ENCODE assay signal across 7 cellular contexts in the genomic region with DNA sequence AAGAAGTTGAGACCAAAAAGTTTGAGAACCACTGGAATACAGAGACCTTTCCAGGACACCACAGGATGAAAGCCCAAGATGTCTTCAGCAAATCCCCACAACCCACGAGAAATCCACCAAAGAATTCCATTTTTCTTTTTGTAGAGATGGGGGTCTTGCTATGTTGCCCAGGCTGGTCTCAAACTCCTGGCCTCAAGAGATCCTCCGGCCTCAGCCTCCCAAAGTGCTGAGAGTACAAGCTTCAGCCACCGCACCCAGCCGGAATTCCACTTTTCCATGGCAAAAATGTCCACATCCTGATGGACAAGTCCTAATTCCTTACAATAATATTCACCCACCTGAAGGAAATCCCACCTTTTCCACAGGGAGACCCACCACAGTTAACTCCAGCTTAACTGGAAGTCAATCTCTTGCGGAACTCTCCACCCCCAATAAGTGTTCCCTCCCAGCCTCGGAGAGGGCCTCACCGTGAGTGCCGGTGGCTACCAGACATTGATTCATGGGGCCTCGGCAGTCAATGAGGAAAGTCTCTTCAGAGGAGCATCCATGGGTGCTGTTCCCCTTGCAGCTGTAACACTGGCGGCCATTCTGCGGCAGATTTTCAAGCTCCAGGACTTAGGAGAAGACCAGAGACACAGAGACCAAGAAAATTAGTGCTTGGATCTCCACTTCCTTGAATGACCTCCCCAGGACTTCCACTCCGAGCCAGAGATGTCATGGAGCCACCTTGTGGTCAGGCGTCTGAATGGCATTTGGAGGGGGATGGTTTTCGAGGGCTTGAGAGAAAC.
A peak's percentile ranks its signal among the peaks of the same experiment; 100 is the strongest.
DNase-seq lines count a peak whose midpoint lies in the region; ATAC-seq, FAIRE-seq and TF ChIP-seq lines count a peak whose summit lies in the region.

No MANE protein-coding gene starts in this region.

- DNase-seq in Kasumi-1 (lab: John Stamatoyannopoulos, UW) (peak; percentile 63 to 76), SKM-1 (lab: John Stamatoyannopoulos, UW; ENCODE audit: unreplicated experiment) (peak; percentile 5), cardiac fibroblast (ENCODE audit: low read depth in 2 of 2) (peak; percentile 69 to 79), kidney tubule cell (ENCODE audit: low spot score) (peak; percentile 65)
- DNase-seq in stimulated activated CD4-positive, alpha-beta T cell treated with anti-CD3 and anti-CD28 coated beads, Interleukin-15, amount 100 ng/mL, for 24 hours: peak; percentile 58

- no peak for ATAC-seq in GM19035 (IDR thresholded peaks at IDR 0.05; ENCODE audit: unreplicated experiment)

- H3K4me3 ChIP-seq in cardiac fibroblast (replicated peaks in 1 of 2; ENCODE audit: low read depth in 2 of 2, low read length in 2 of 2): no peak overlapping the region

- peak; percentile 81 for FAIRE-seq in G401.6 (lab: Jason Lieb, UNC)

- peak; percentile 76 for TF ChIP-seq CTCF in cardiac fibroblast (IDR thresholded peaks at IDR 0.05; ENCODE audit: low read depth, low read length)

Comparison
In these comparisons a context has a peak if more than half of its experiments do, and no peak if none do; other contexts are left out.
1. DNase-seq: peak in every context shown above with its lines; median percentile 74 in cardiac fibroblast; 70 in Kasumi-1; 65 in kidney tubule cell; 58 in stimulated activated CD4-positive, alpha-beta T cell treated with anti-CD3 and anti-CD28 coated beads, Interleukin-15, amount 100 ng/mL, for 24 hours; 5 in SKM-1.